In genomic region chr6:100347901-100348550, GRCh38 we compare ENCODE assay signal across 1 cellular context.
TF ChIP-seq lines count a peak whose summit lies in the region.

No MANE protein-coding gene starts in this region.

TF ChIP-seq in GM23338, 12 proteins besides CTCF, POLR2A, EP300 and RAD21 (continued from another document):
- TF ChIP-seq ZNF462 (CRISPR knock-in tag; IDR thresholded peaks at IDR 0.05) (no peak), ZNF331 (CRISPR knock-in tag; IDR thresholded peaks at IDR 0.05; ENCODE audit: low read depth) (no peak), EZH2 (IDR thresholded peaks at IDR 0.05; ENCODE audit: low read depth, unreplicated experiment) (no peak), STAT1 (IDR thresholded peaks at IDR 0.05; ENCODE audit: unreplicated experiment) (no peak), JUNB (IDR thresholded peaks at IDR 0.05; ENCODE audit: unreplicated experiment) (no peak), POLR2AphosphoS5 (IDR thresholded peaks at IDR 0.05; ENCODE audit: low read depth) (no peak), EZH2phosphoT487 (IDR thresholded peaks at IDR 0.05; ENCODE audit: unreplicated experiment) (no peak)
- TF ChIP-seq, protein P1, sequence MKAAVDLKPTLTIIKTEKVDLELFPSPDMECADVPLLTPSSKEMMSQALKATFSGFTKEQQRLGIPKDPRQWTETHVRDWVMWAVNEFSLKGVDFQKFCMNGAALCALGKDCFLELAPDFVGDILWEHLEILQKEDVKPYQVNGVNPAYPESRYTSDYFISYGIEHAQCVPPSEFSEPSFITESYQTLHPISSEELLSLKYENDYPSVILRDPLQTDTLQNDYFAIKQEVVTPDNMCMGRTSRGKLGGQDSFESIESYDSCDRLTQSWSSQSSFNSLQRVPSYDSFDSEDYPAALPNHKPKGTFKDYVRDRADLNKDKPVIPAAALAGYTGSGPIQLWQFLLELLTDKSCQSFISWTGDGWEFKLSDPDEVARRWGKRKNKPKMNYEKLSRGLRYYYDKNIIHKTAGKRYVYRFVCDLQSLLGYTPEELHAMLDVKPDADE (IDR thresholded peaks at IDR 0.05), result no peak
